In genomic region chr14:93333631-93334095, GRCh38 we compare ENCODE assay signal across 8 cellular contexts. TPM values are rescaled to one million over a fixed set of nuclear protein-coding genes. Genes with fewer than 3 reads are reported as not detected.
A peak's percentile ranks its signal among the peaks of the same experiment; 100 is the strongest.
DNase-seq lines count a peak whose midpoint lies in the region; ATAC-seq, FAIRE-seq and TF ChIP-seq lines count a peak whose summit lies in the region.

No MANE protein-coding gene starts in this region.

- H3K4me1 ChIP-seq in heart right ventricle: peaks cover 0 to 39% (median 35%) of the 10 kb centered on the region in 9 donors
- peaks cover 8% of the 10 kb centered on the region for H3K4me1 ChIP-seq in GM12878 (ENCODE audit: control insufficient read depth, insufficient read depth, low read length)
- H3K4me1 ChIP-seq in lung (ENCODE audit: control insufficient read depth in 2 of 2, insufficient read depth in 2 of 2, low read length in 2 of 2): peaks cover 0 to 21% of the 10 kb centered on the region in 2 donors
- no peaks in the 10 kb centered on the region for H3K4me1 ChIP-seq in urinary bladder (ENCODE audit: insufficient read depth)

- FAIRE-seq in GM12878 (lab: Jason Lieb, UNC): no peak

- 0 out of 2 replicates have a peak, but pooled peaks cover 4% of the 10 kb centered on the region for H4K20me1 ChIP-seq in GM12878 (ENCODE audit: control insufficient read depth, insufficient read depth)

- H3K4me3 ChIP-seq in heart right ventricle (peak overlapping the region; percentile 45 to 92 (median 84)), GM12878 (peak overlapping the region; percentile 80), lung (peak overlapping the region; percentile 58), urinary bladder (ENCODE audit: low read depth, low read length) (peak overlapping the region; percentile 95)

- POLR2A ChIA-PET in GM12878 (lab: Charles Lee): no interaction called here

- CTCF ChIA-PET in GM12878 (lab: Yijun Ruan, JAX): interaction anchor here (1.1 kb wide), 2 partner anchors 48 to 220 kb away, joined by 3 read pairs; no protein-coding TSS in a partner anchor

- RAD21 ChIA-PET in GM12878 (lab: Charles Lee; ENCODE audit: unreplicated experiment): no interaction called here

- peak overlapping the region; percentile 94 for H3K9ac ChIP-seq in GM12878 (ENCODE audit: control insufficient read depth, insufficient read depth, low read length)

- in situ Hi-C loops in GM12878 (cut with MboI): no loop called here

- TF ChIP-seq EP300 in GM12878 (IDR thresholded peaks at IDR 0.05; ENCODE audit: borderline replicate concordance in 1 of 2, control insufficient read depth in 1 of 2, low read depth in 2 of 2, low read length in 2 of 2): no peak

- H3K9me3 ChIP-seq in heart right ventricle (peaks cover 0 to 9% (median 4%) of the 10 kb centered on the region in 11 donors), GM12878 (replicated peaks; ENCODE audit: control insufficient read depth, insufficient read depth, low read length) (peaks cover 2% of the 10 kb centered on the region; the same call in 1 of the 3 replicates), lung (ENCODE audit: control insufficient read depth in 2 of 2, insufficient read depth in 1 of 2, low read length in 1 of 2) (peaks cover 0 to 4% of the 10 kb centered on the region in 2 donors)

- H2AFZ ChIP-seq in GM12878 (ENCODE audit: control insufficient read depth, low read depth, low read length): peak overlapping the region; percentile 96

- SMC1A ChIA-PET in GM12878 (lab: Charles Lee; ENCODE audit: uncharacterized antibody, unreplicated experiment): interaction anchor here (1.0 to 2.0 kb wide), 5 partner anchors 15 to 99 kb away, joined by 3 to 8 read pairs (median 4); no protein-coding TSS in a partner anchor

- TF ChIP-seq CTCF in heart right ventricle (IDR thresholded peaks at IDR 0.05) (no peak), GM12878 (IDR thresholded peaks at IDR 0.05 in 2 of 3, conservative IDR thresholded peaks at IDR 0.05 in 1 of 3; ENCODE audit: control insufficient read depth in 2 of 3, extremely low read depth in 1 of 3, insufficient read depth in 1 of 3, low read depth in 3 of 3, low read length in 3 of 3) (no peak), lung (IDR thresholded peaks at IDR 0.05; ENCODE audit: control extremely low read depth, extremely low read depth) (no peak)

- peaks cover 51% of the 10 kb centered on the region for H3K79me2 ChIP-seq in GM12878 (ENCODE audit: control insufficient read depth, insufficient read depth, low read length)

- BruUV-seq in GM12878 (replicated peaks; lab: Mats Ljungman, UMichigan): no TSS peak

- H3K27ac ChIP-seq in heart right ventricle: peak overlapping the region in 9 of 10 donors; percentile 96 to 99 (median 98)
- H3K27ac ChIP-seq in GM12878 (ENCODE audit: control insufficient read depth, insufficient read depth): peak overlapping the region; percentile 78
- H3K27ac ChIP-seq in lung (ENCODE audit: low read depth in 1 of 2, low read length in 1 of 2): peak overlapping the region; percentile 96 to 99
- H3K27ac ChIP-seq in urinary bladder (ENCODE audit: low read depth): peak overlapping the region; percentile 48

- intact Hi-C loops in heart right ventricle (cut with DNase I) (loop anchor here in 3 of 10 donors (2.0 to 10.0 kb wide), 3 partner anchors 99 to 129 kb away; partner anchors contain the start of genes GON7 (in 3 of the 3) and UBR7 (in 3 of the 3)), left cardiac atrium (cut with DNase I) (no loop called here), GM12878 (cut with micrococcal nuclease; ENCODE audit: unreplicated experiment) (loop anchor here (1.0 to 5.0 kb wide), 3 partner anchors 42 to 215 kb away; no protein-coding TSS in a partner anchor)

- H3K27me3 ChIP-seq in heart right ventricle: no peaks in the 10 kb centered on the region
- no peaks in the 10 kb centered on the region for H3K27me3 ChIP-seq in GM12878 (replicated peaks in 1 of 2; ENCODE audit: control insufficient read depth in 2 of 2, insufficient read depth in 2 of 2, low read length in 1 of 2)
- H3K27me3 ChIP-seq in lung (ENCODE audit: control insufficient read depth, insufficient read depth): no peaks in the 10 kb centered on the region

- TF ChIP-seq POLR2A in GM12878 (IDR thresholded peaks at IDR 0.05; ENCODE audit: low read depth, low read length): no peak

- no peak for ATAC-seq in heart right ventricle
- no peak for ATAC-seq in left cardiac atrium
- no peak for ATAC-seq in GM12878
- no peak for ATAC-seq in lung (ENCODE audit: insufficient read depth, low FRiP score)
- no peak for ATAC-seq in esophagus mucosa
- ATAC-seq in HG03097 (IDR thresholded peaks at IDR 0.05; ENCODE audit: low FRiP score, unreplicated experiment): no peak

- H3K36me3 ChIP-seq in heart right ventricle (no peaks in the 10 kb centered on the region), GM12878 (ENCODE audit: control insufficient read depth in 2 of 2, insufficient read depth in 2 of 2, low read length in 1 of 2) (no peaks in the 10 kb centered on the region), lung (ENCODE audit: control insufficient read depth in 2 of 2, insufficient read depth in 2 of 2, low read length in 2 of 2) (peaks cover 0 to 2% of the 10 kb centered on the region in 2 donors), urinary bladder (ENCODE audit: insufficient read depth) (no peaks in the 10 kb centered on the region)

- 2 to 7% methylated on average over 7 of the region's 7 CpGs for WGBS in heart right ventricle, 2 donors
- WGBS in GM12878 (ENCODE audit: insufficient coverage, insufficient replicate concordance, low lambda C conversion rate, missing lambda C conversion rate): 7% methylated on average over 7 of the region's 7 CpGs
- 6 to 8% methylated on average over 7 of the region's 7 CpGs for WGBS in lung, 2 donors
- WGBS in urinary bladder: 6% methylated on average over 7 of the region's 7 CpGs

- no peak for TF ChIP-seq RAD21 in GM12878 (IDR thresholded peaks at IDR 0.05; ENCODE audit: insufficient read depth, low read depth, low read length)

- H3K4me2 ChIP-seq in GM12878 (ENCODE audit: control insufficient read depth, insufficient read depth): peak overlapping the region; percentile 93

- DNase-seq in heart right ventricle (no peak), left cardiac atrium (no peak), GM12878 (ENCODE audit: low read depth, low spot score) (no peak), lung (ENCODE audit: low spot score) (no peak), dedifferentiated amniotic fluid mesenchymal stem cell (ENCODE audit: extremely low spot score) (no peak)

RNA-seq across cellular contexts. Expression of gene BTBD7, which starts 0.8 kb away (rescaled TPM):
- total RNA-seq in heart right ventricle: 10 to 100 TPM; 12.7 to 33.6 (median 23.7) TPM
- 1 to 10 TPM; 3.6 to 9.1 TPM for polyA plus RNA-seq in heart right ventricle
- 10 to 100 TPM; 24.4 to 25.1 TPM for total RNA-seq in left cardiac atrium
- total RNA-seq in GM12878 (2013; cell fraction: nucleolus; rRNA removed): 51.4 and 54.4 TPM in 2 replicates
- total RNA-seq in GM12878 (2014; rRNA removed): 9.7 and 10.7 TPM in 2 replicates
- total RNA-seq in GM12878 (2014; rRNA removed; fragmentation: Illumina TruSeq; extraction: Trizol): 11.5 and 12.6 TPM in 2 replicates
- total RNA-seq in GM12878 (2021): 14.1 and 17.0 TPM in 2 replicates
- polyA plus RNA-seq in GM12878 (2011; ENCODE audit: low read depth): 5.0 TPM
- polyA plus RNA-seq in GM12878 (2011; rRNA removed): 14.6 and 16.5 TPM in 2 replicates
- polyA plus RNA-seq in GM12878 (2011; cell fraction: cytosol; rRNA removed): 12.7 and 13.0 TPM in 2 replicates
- 11.9 and 13.7 TPM in 2 replicates for polyA plus RNA-seq in GM12878 (2011; cell fraction: nucleus; rRNA removed)
- polyA plus RNA-seq in GM12878 (2012): 6.2 and 6.6 TPM in 2 replicates
- 12.7 and 14.3 TPM in 2 replicates for polyA plus RNA-seq in GM12878 (2014; fragmentation: Illumina TruSeq; extraction: Trizol)
- 1 to 10 TPM; 3.6 to 6.0 TPM for polyA plus RNA-seq in GM12878 (2014; fragmentation: Nextera tagmentation; extraction: Ambion mirVana)
- polyA plus RNA-seq in GM12878 (2014; rRNA removed): 8.8 and 9.4 TPM in 2 replicates
- 1 to 10 TPM; 6.6 to 8.2 TPM for polyA plus RNA-seq in GM12878 (2016; fragmentation: Nextera tagmentation; extraction: Ambion mirVana)
- polyA minus RNA-seq in GM12878 (2011; rRNA and poly(A)+ RNA removed): 20.5 and 26.5 TPM in 2 replicates
- polyA minus RNA-seq in GM12878 (2011; cell fraction: cytosol; rRNA and poly(A)+ RNA removed): 5.6 and 10.2 TPM in 2 replicates
- polyA minus RNA-seq in GM12878 (2011; cell fraction: nucleus; rRNA and poly(A)+ RNA removed): 7.5 and 13.9 TPM in 2 replicates
- total RNA-seq in lung: 10 to 100 TPM; 29.2 to 47.7 TPM
- 1 to 10 TPM; 7.8 to 9.5 TPM for polyA plus RNA-seq in lung
- 56.5 TPM for total RNA-seq in urinary bladder
- polyA plus RNA-seq in urinary bladder: 14.3 TPM
- 26.6 TPM for total RNA-seq in esophagus mucosa

RNA-seq across cellular contexts. Expression of gene COX8C, which starts 13.3 kb away (rescaled TPM):
- 1 to 10 TPM in 1 of 10 donors, under 1 TPM in 4, not detected in 5; 0.61 to 1.3 (median 0.72) TPM for total RNA-seq in heart right ventricle
- polyA plus RNA-seq in heart right ventricle: not detected
- not detected for total RNA-seq in left cardiac atrium
- 1.3 TPM in 1 of 2 replicates, not detected in the other for total RNA-seq in GM12878 (2013; cell fraction: nucleolus; rRNA removed)
- total RNA-seq in GM12878 (2014; rRNA removed): not detected in 2 replicates
- total RNA-seq in GM12878 (2014; rRNA removed; fragmentation: Illumina TruSeq; extraction: Trizol): not detected in 2 replicates
- not detected in 2 replicates for total RNA-seq in GM12878 (2021)
- polyA plus RNA-seq in GM12878 (2011; ENCODE audit: low read depth): not detected
- polyA plus RNA-seq in GM12878 (2011; rRNA removed): 0.71 TPM in 1 of 2 replicates, not detected in the other
- not detected in 2 replicates for polyA plus RNA-seq in GM12878 (2011; cell fraction: cytosol; rRNA removed)
- not detected in 2 replicates for polyA plus RNA-seq in GM12878 (2011; cell fraction: nucleus; rRNA removed)
- not detected in 2 replicates for polyA plus RNA-seq in GM12878 (2012)
- not detected in 2 replicates for polyA plus RNA-seq in GM12878 (2014; fragmentation: Illumina TruSeq; extraction: Trizol)
- polyA plus RNA-seq in GM12878 (2014; fragmentation: Nextera tagmentation; extraction: Ambion mirVana): under 1 TPM in 1 of 2 experiments, not detected in 1; 0.15 TPM
- polyA plus RNA-seq in GM12878 (2014; rRNA removed): 0.20 TPM in 1 of 2 replicates, not detected in the other
- not detected for polyA plus RNA-seq in GM12878 (2016; fragmentation: Nextera tagmentation; extraction: Ambion mirVana)
- not detected in 2 replicates for polyA minus RNA-seq in GM12878 (2011; rRNA and poly(A)+ RNA removed)
- polyA minus RNA-seq in GM12878 (2011; cell fraction: cytosol; rRNA and poly(A)+ RNA removed): not detected in 2 replicates
- not detected in 2 replicates for polyA minus RNA-seq in GM12878 (2011; cell fraction: nucleus; rRNA and poly(A)+ RNA removed)
- total RNA-seq in lung: not detected
- not detected for polyA plus RNA-seq in lung
- not detected for total RNA-seq in urinary bladder
- 0.23 TPM for polyA plus RNA-seq in urinary bladder
- total RNA-seq in esophagus mucosa: not detected

Comparison
In these comparisons a context has a peak if more than half of its experiments do, and no peak if none do; other contexts are left out.
1. H3K27ac ChIP-seq: peak in every context shown above with its lines; median percentile 98 in heart right ventricle; 98 in lung; 78 in GM12878; 48 in urinary bladder.